8 cellular contexts compared by ENCODE assay signal in genomic region chr6:148464319-148465010, GRCh38.
DNase-seq lines count a peak whose midpoint lies in the region; ATAC-seq and TF ChIP-seq lines count a peak whose summit lies in the region.

No MANE protein-coding gene starts in this region.

- no peak overlapping the region for H3K4me3 Mint-ChIP-seq in activated CD4-positive, alpha-beta memory T cell treated with anti-CD3 and anti-CD28 coated beads for 36 hours
- H3K4me3 Mint-ChIP-seq in endothelial cell (ENCODE audit: unreplicated experiment): no peak overlapping the region

- TF ChIP-seq CTCF in BJ (IDR thresholded peaks at IDR 0.05; ENCODE audit: insufficient read depth, low read depth, low read length): peak; percentile 88
- TF ChIP-seq CTCF in endothelial cell (IDR thresholded peaks at IDR 0.05; ENCODE audit: unreplicated experiment): peak; percentile 91
- peak; percentile 85 for TF ChIP-seq CTCF in mucosa of descending colon (IDR thresholded peaks at IDR 0.05)

- intact Hi-C loops in activated CD4-positive, alpha-beta memory T cell treated with anti-CD3 and anti-CD28 coated beads for 36 hours (cut with micrococcal nuclease): loop anchor here (1.0 to 10.0 kb wide), 4 partner anchors 120 to 957 kb away; partner anchors contain the start of genes SAMD5 and SASH1
- intact Hi-C loops in mucosa of descending colon (cut with DNase I, micrococcal nuclease): loop anchor here (5.0 kb wide), 2 partner anchors 287 to 292 kb away; no protein-coding TSS in a partner anchor

- ATAC-seq in GM18873 (IDR thresholded peaks at IDR 0.05; ENCODE audit: low FRiP score, unreplicated experiment): peak; percentile 53
- ATAC-seq in HG03342 (IDR thresholded peaks at IDR 0.05; ENCODE audit: unreplicated experiment): peak; percentile 90
- peak; percentile 75 for ATAC-seq in mucosa of descending colon

- H3K27ac Mint-ChIP-seq in activated CD4-positive, alpha-beta memory T cell treated with anti-CD3 and anti-CD28 coated beads for 36 hours: no peak overlapping the region
- no peak overlapping the region for H3K27ac Mint-ChIP-seq in endothelial cell (ENCODE audit: unreplicated experiment)

- H3K4me3 ChIP-seq in BJ (ENCODE audit: low read depth, low read length) (no peak overlapping the region), mucosa of descending colon (no peak overlapping the region)

- H3K27me3 ChIP-seq in BJ (ENCODE audit: control insufficient read depth, insufficient read depth, low read length): no peaks in the 10 kb centered on the region

- POLR2A ChIA-PET in BJ (lab: Charles Lee): interaction anchor here (0.6 kb wide), 1 partner anchor 66 kb away, joined by 12 read pairs; no protein-coding TSS in a partner anchor
- POLR2A ChIA-PET in activated CD4-positive, alpha-beta memory T cell treated with anti-CD3 and anti-CD28 coated beads for 36 hours (lab: Charles Lee): no interaction called here

- no peaks in the 10 kb centered on the region for H3K4me1 ChIP-seq in mucosa of descending colon (ENCODE audit: low read depth)

- no peaks in the 10 kb centered on the region for H3K9me3 Mint-ChIP-seq in activated CD4-positive, alpha-beta memory T cell treated with anti-CD3 and anti-CD28 coated beads for 36 hours
- H3K9me3 Mint-ChIP-seq in endothelial cell (ENCODE audit: unreplicated experiment): no peaks in the 10 kb centered on the region

- CTCF ChIA-PET in BJ (lab: Yijun Ruan, JAX): interaction anchor here (0.7 to 4.9 kb wide), 12 partner anchors 11 to 288 kb away, joined by 3 to 31 read pairs (median 4); no protein-coding TSS in a partner anchor
- CTCF ChIA-PET in activated CD4-positive, alpha-beta memory T cell treated with anti-CD3 and anti-CD28 coated beads for 36 hours (lab: Charles Lee): interaction anchor here (0.6 to 7.1 kb wide), 16 partner anchors 8 to 957 kb away, joined by 3 to 79 read pairs (median 4); no protein-coding TSS in a partner anchor

- H3K36me3 ChIP-seq in BJ (ENCODE audit: control insufficient read depth, insufficient read depth, low read length) (0 out of 2 replicates have a peak, but pooled peaks cover 1% of the 10 kb centered on the region), mucosa of descending colon (ENCODE audit: low read depth) (no peaks in the 10 kb centered on the region)

- peaks cover 10% of the 10 kb centered on the region for H3K27me3 Mint-ChIP-seq in activated CD4-positive, alpha-beta memory T cell treated with anti-CD3 and anti-CD28 coated beads for 36 hours
- peaks cover 13% of the 10 kb centered on the region for H3K27me3 Mint-ChIP-seq in endothelial cell (ENCODE audit: unreplicated experiment)

- no peaks in the 10 kb centered on the region for H3K4me1 Mint-ChIP-seq in activated CD4-positive, alpha-beta memory T cell treated with anti-CD3 and anti-CD28 coated beads for 36 hours (ENCODE audit: low read depth)
- H3K4me1 Mint-ChIP-seq in endothelial cell (ENCODE audit: unreplicated experiment): peaks cover 40% of the 10 kb centered on the region

- H3K36me3 Mint-ChIP-seq in activated CD4-positive, alpha-beta memory T cell treated with anti-CD3 and anti-CD28 coated beads for 36 hours: no peaks in the 10 kb centered on the region
- peaks cover 14% of the 10 kb centered on the region for H3K36me3 Mint-ChIP-seq in endothelial cell (ENCODE audit: low read depth, unreplicated experiment)

- no peak for DNase-seq in BJ (ENCODE audit: low read depth)
- DNase-seq in NCI-H524 treated with DMSO at 0.1 percent for 48 hours (lab: John Stamatoyannopoulos, UW): peak; percentile 87
- peak; percentile 67 for DNase-seq in activated CD4-positive, alpha-beta memory T cell treated with anti-CD3 and anti-CD28 coated beads for 36 hours
- peak; percentile 77 for DNase-seq in endothelial cell (ENCODE audit: low spot score)
- peak in 2 of 3 donors; percentile 57 to 81 for DNase-seq in mucosa of descending colon
- peak; percentile 27 for DNase-seq in stimulated activated naive CD4-positive, alpha-beta T cell treated with Interleukin-2 at 50 U/mL for 16 hours (lab: John Stamatoyannopoulos, UW)

- no peaks in the 10 kb centered on the region for H3K9me3 ChIP-seq in mucosa of descending colon
